Comparison of ENCODE assay signal across 11 cellular contexts in genomic region chr17:50468120-50469004, GRCh38. TPM values are rescaled to one million over a fixed set of nuclear protein-coding genes. Genes with fewer than 3 reads are reported as not detected.
A peak's percentile ranks its signal among the peaks of the same experiment; 100 is the strongest.
DNase-seq lines count a peak whose midpoint lies in the region; ATAC-seq lines count a peak whose summit lies in the region.
"Had no signal": no experiment of that assay in that cellular context is flagged by ENCODE, and none has a peak within 500 bp of the region (broad histone marks: within the 10 kb centered on the region; RNA-seq: fewer than 3 reads in every experiment).

CHAD (minus strand) TSS chr17:50468880; CDS start chr17:50468813, 67 bp downstream.

- H3K9me3 ChIP-seq in CD8-positive, alpha-beta memory T cell (ENCODE audit: low read length): no peaks in the 10 kb centered on the region
- H3K9me3 ChIP-seq in iPS DF 6.9 (ENCODE audit: control insufficient read depth, insufficient read depth, low read length): no peaks in the 10 kb centered on the region

- WGBS in iPS DF 6.9 (ENCODE audit: insufficient coverage, insufficient read length): no CpG with 5 or more reads among the region's 66 CpGs

- in situ Hi-C loops in ACHN (cut with HindIII; ENCODE audit: low pct_ligation_motif_present, low pct_unique_long_range_greater_than_20kb, low sequenced_read_pairs): no loop called here

- peaks cover 7 to 28% (median 12%) of the 10 kb centered on the region in 3 donors for H3K4me1 Mint-ChIP-seq in CD8-positive, alpha-beta memory T cell
- H3K4me1 Mint-ChIP-seq in activated T-helper 17 cell treated with anti-CD3 and anti-CD28 coated beads, Interleukin-2, amount 50 U/mL, for 72 hours: peaks cover 5% of the 10 kb centered on the region

- H3K4me1 ChIP-seq in CD8-positive, alpha-beta memory T cell (ENCODE audit: insufficient read depth, low read length): no peaks in the 10 kb centered on the region
- H3K4me1 ChIP-seq in iPS DF 6.9 (ENCODE audit: control insufficient read depth, insufficient read depth, low read length): peaks cover 10% of the 10 kb centered on the region

- no peak for DNase-seq in CD8-positive, alpha-beta memory T cell
- DNase-seq in iPS DF 6.9 (ENCODE audit: low read depth, low spot score): no peak
- DNase-seq in retina: peak; percentile 54
- no peak for DNase-seq in DMS79 (lab: John Stamatoyannopoulos, UW)
- no peak for DNase-seq in T-helper 9 cell
- DNase-seq in ACHN: no peak
- DNase-seq: small intestine had no signal

- H3K4me3 ChIP-seq in CD8-positive, alpha-beta memory T cell (ENCODE audit: low read length): no peak within 1 kb of the TSS
- peak within 1 kb of the TSS; percentile 29; the same call in 1 of the 2 replicates for H3K4me3 ChIP-seq in iPS DF 6.9 (ENCODE audit: low read length)

- CTCF ChIA-PET in CD8-positive, alpha-beta memory T cell (lab: Charles Lee): interaction anchor here (0.9 to 1.5 kb wide), 2 partner anchors 11 to 71 kb away, joined by 4 to 5 read pairs; partner anchors contain the start of gene LRRC59

- H3K4me3 Mint-ChIP-seq in CD8-positive, alpha-beta memory T cell: peak within 1 kb of the TSS in 5 of 7 donors; percentile 15 to 82 (median 54)
- H3K4me3 Mint-ChIP-seq in activated T-helper 17 cell treated with anti-CD3 and anti-CD28 coated beads, Interleukin-2, amount 50 U/mL, for 72 hours: peak within 1 kb of the TSS; percentile 26

- H3K36me3 Mint-ChIP-seq in CD8-positive, alpha-beta memory T cell: peaks cover 0 to 11% (median 6%) of the 10 kb centered on the region in 3 donors
- no peaks in the 10 kb centered on the region for H3K36me3 Mint-ChIP-seq in activated T-helper 17 cell treated with anti-CD3 and anti-CD28 coated beads, Interleukin-2, amount 50 U/mL, for 72 hours (ENCODE audit: low read depth)

- no peaks in the 10 kb centered on the region for H3K36me3 ChIP-seq in CD8-positive, alpha-beta memory T cell (ENCODE audit: insufficient read depth, low read length)
- no peaks in the 10 kb centered on the region for H3K36me3 ChIP-seq in iPS DF 6.9 (ENCODE audit: control insufficient read depth, insufficient read depth, low read length)

- H3K27me3 ChIP-seq in CD8-positive, alpha-beta memory T cell (ENCODE audit: insufficient read depth, low read length, poor library complexity, severe bottlenecking): peaks cover 11% of the 10 kb centered on the region
- H3K27me3 ChIP-seq in iPS DF 6.9 (ENCODE audit: control insufficient read depth, insufficient read depth, low read length): peaks cover 9% of the 10 kb centered on the region; the same call in 1 of the 2 replicates

- ATAC-seq in activated T-helper 17 cell treated with anti-CD3 and anti-CD28 coated beads, Interleukin-2, amount 50 U/mL, for 72 hours (replicated peaks): no peak
- no peak for ATAC-seq in GM18498 (IDR thresholded peaks at IDR 0.05; ENCODE audit: unreplicated experiment)

- POLR2A ChIA-PET in CD8-positive, alpha-beta memory T cell (lab: Charles Lee): interaction anchor here (1.1 kb wide), 1 partner anchor 11 kb away, joined by 4 read pairs; the partner anchor contains the start of gene RSAD1

- H3K27ac Mint-ChIP-seq in CD8-positive, alpha-beta memory T cell: no peak within 1 kb of the TSS
- no peak within 1 kb of the TSS for H3K27ac Mint-ChIP-seq in activated T-helper 17 cell treated with anti-CD3 and anti-CD28 coated beads, Interleukin-2, amount 50 U/mL, for 72 hours

- no peaks in the 10 kb centered on the region for H3K9me3 Mint-ChIP-seq in CD8-positive, alpha-beta memory T cell
- no peaks in the 10 kb centered on the region for H3K9me3 Mint-ChIP-seq in activated T-helper 17 cell treated with anti-CD3 and anti-CD28 coated beads, Interleukin-2, amount 50 U/mL, for 72 hours

- peaks cover 18 to 20% of the 10 kb centered on the region in 2 donors for H3K27me3 Mint-ChIP-seq in CD8-positive, alpha-beta memory T cell
- H3K27me3 Mint-ChIP-seq in activated T-helper 17 cell treated with anti-CD3 and anti-CD28 coated beads, Interleukin-2, amount 50 U/mL, for 72 hours: peaks cover 10% of the 10 kb centered on the region

- no peak within 1 kb of the TSS for H3K27ac ChIP-seq in CD8-positive, alpha-beta memory T cell (ENCODE audit: low read depth, low read length)
- H3K27ac ChIP-seq in iPS DF 6.9 (ENCODE audit: low read length): no peak within 1 kb of the TSS

RNA-seq across cellular contexts. Expression of gene CHAD, which starts in this region (rescaled TPM):
- not detected for total RNA-seq in CD8-positive, alpha-beta memory T cell
- polyA plus RNA-seq in CD8-positive, alpha-beta memory T cell: not detected
- total RNA-seq in activated T-helper 17 cell treated with anti-CD3 and anti-CD28 coated beads, Interleukin-2, amount 50 U/mL, for 72 hours: not detected
- total RNA-seq: dermis microvascular lymphatic vessel endothelial cell; T-helper 2 cell treated with Interferon-gamma antibody and Interleukin-4, amounts not matched to agents 100 ng/mL and 5 ng/mL, for 36 hours had no signal
